In genomic region chr13:57633141-57633949, GRCh38 we compare ENCODE assay signal across 3 cellular contexts.
TF ChIP-seq lines count a peak whose summit lies in the region.

No MANE protein-coding gene starts in this region.

TF ChIP-seq in SK-N-SH, 30 proteins besides CTCF, POLR2A, EP300 and RAD21:
- TF ChIP-seq USF1 (IDR thresholded peaks at IDR 0.05; ENCODE audit: borderline replicate concordance, low read depth) (no peak), SMC3 (IDR thresholded peaks at IDR 0.05; ENCODE audit: low read depth, low read length) (peak; percentile 26; the same call in 1 of the 2 replicates)

TF ChIP-seq in SK-N-SH treated with all-trans-retinoic acid at 6 μM for 48 hours, 23 proteins besides CTCF, POLR2A, EP300 and RAD21 (continued from another document):
- TF ChIP-seq TSHZ2 (CRISPR knock-in tag; IDR thresholded peaks at IDR 0.05) (no peak), ESRRG (CRISPR knock-in tag; IDR thresholded peaks at IDR 0.05) (no peak), ISL1 (CRISPR knock-in tag; IDR thresholded peaks at IDR 0.05) (no peak), CSRNP3 (CRISPR knock-in tag; IDR thresholded peaks at IDR 0.05) (no peak), CREB5 (CRISPR knock-in tag; IDR thresholded peaks at IDR 0.05; ENCODE audit: low read depth) (no peak), ZC3H10 (CRISPR knock-in tag; IDR thresholded peaks at IDR 0.05) (no peak), PPARA (CRISPR knock-in tag; IDR thresholded peaks at IDR 0.05; ENCODE audit: borderline replicate concordance) (no peak), SNAI2 (CRISPR knock-in tag; IDR thresholded peaks at IDR 0.05) (no peak), TOX (CRISPR knock-in tag; IDR thresholded peaks at IDR 0.05; ENCODE audit: borderline replicate concordance) (no peak), CSDC2 (CRISPR knock-in tag; IDR thresholded peaks at IDR 0.05) (no peak), ZFP30 (CRISPR knock-in tag; IDR thresholded peaks at IDR 0.05) (no peak), ARNTL (CRISPR knock-in tag; IDR thresholded peaks at IDR 0.05; ENCODE audit: borderline replicate concordance, low read depth) (no peak), GLIS3 (CRISPR knock-in tag; IDR thresholded peaks at IDR 0.05) (no peak)

TF ChIP-seq in endothelial cell of umbilical vein, 7 proteins besides CTCF, POLR2A, EP300 and RAD21 (continued from another document):
- TF ChIP-seq MYC (IDR thresholded peaks at IDR 0.05; ENCODE audit: low read depth, low read length), result no peak
- no peak for TF ChIP-seq FOS (IDR thresholded peaks at IDR 0.05; ENCODE audit: borderline replicate concordance, insufficient read depth, low read length)
- no peak for TF ChIP-seq POLR2AphosphoS5 (IDR thresholded peaks at IDR 0.05; ENCODE audit: insufficient read depth, low read depth, low read length)
- no peak for TF ChIP-seq JUN (IDR thresholded peaks at IDR 0.05; ENCODE audit: borderline replicate concordance, insufficient read depth, insufficient read length, low read depth)
- TF ChIP-seq MAX (IDR thresholded peaks at IDR 0.05; ENCODE audit: insufficient read depth, insufficient read length), result no peak
TF ChIP-seq in endothelial cell of umbilical vein: peak in this region for 0.
